Comparison of ENCODE assay signal across 8 cellular contexts in genomic region chr17:73546770-73547345, GRCh38.
A peak's percentile ranks its signal among the peaks of the same experiment; 100 is the strongest.
DNase-seq lines count a peak whose midpoint lies in the region; ATAC-seq and TF ChIP-seq lines count a peak whose summit lies in the region.

No MANE protein-coding gene starts in this region.

- no peaks in the 10 kb centered on the region for H3K27me3 Mint-ChIP-seq in activated naive CD8-positive, alpha-beta T cell treated with anti-CD3 and anti-CD28 coated beads, Interleukin-2, amount 50 U/mL, for 24 hours

- TF ChIP-seq CTCF in right atrium auricular region (IDR thresholded peaks at IDR 0.05) = no peak
- no peak for TF ChIP-seq CTCF in omental fat pad (IDR thresholded peaks at IDR 0.05)

- H3K4me1 Mint-ChIP-seq in activated naive CD8-positive, alpha-beta T cell treated with anti-CD3 and anti-CD28 coated beads, Interleukin-2, amount 50 U/mL, for 24 hours = peaks cover 15% of the 10 kb centered on the region

- no peak for ATAC-seq in left ventricle myocardium superior
- ATAC-seq in activated naive CD8-positive, alpha-beta T cell treated with anti-CD3 and anti-CD28 coated beads, Interleukin-2, amount 50 U/mL, for 24 hours = peak; percentile 51
- ATAC-seq in omental fat pad (ENCODE audit: low FRiP score) = peak; percentile 30
- ATAC-seq in HG03439 (IDR thresholded peaks at IDR 0.05; ENCODE audit: unreplicated experiment) = no peak
- ATAC-seq in HG02588 (IDR thresholded peaks at IDR 0.05; ENCODE audit: unreplicated experiment) = no peak
- no peak for ATAC-seq in GM21528 (IDR thresholded peaks at IDR 0.05; ENCODE audit: low FRiP score, unreplicated experiment)

- H3K27ac ChIP-seq in right atrium auricular region = no peak overlapping the region

- H3K27ac Mint-ChIP-seq in activated naive CD8-positive, alpha-beta T cell treated with anti-CD3 and anti-CD28 coated beads, Interleukin-2, amount 50 U/mL, for 24 hours = no peak overlapping the region

- DNase-seq in left ventricle myocardium superior = peak; percentile 47
- DNase-seq in right atrium auricular region (ENCODE audit: low spot score) = no peak
- peak; percentile 1 for DNase-seq in NCI-H526 treated with DMSO at 0.1 percent for 48 hours (lab: John Stamatoyannopoulos, UW)
- peak; percentile 14 for DNase-seq in activated naive CD8-positive, alpha-beta T cell treated with anti-CD3 and anti-CD28 coated beads, Interleukin-2, amount 50 U/mL, for 24 hours
- DNase-seq in omental fat pad (ENCODE audit: low spot score) = no peak

- no peaks in the 10 kb centered on the region for H3K9me3 Mint-ChIP-seq in activated naive CD8-positive, alpha-beta T cell treated with anti-CD3 and anti-CD28 coated beads, Interleukin-2, amount 50 U/mL, for 24 hours

- no peaks in the 10 kb centered on the region for H3K36me3 ChIP-seq in right atrium auricular region

- no peaks in the 10 kb centered on the region for H3K36me3 Mint-ChIP-seq in activated naive CD8-positive, alpha-beta T cell treated with anti-CD3 and anti-CD28 coated beads, Interleukin-2, amount 50 U/mL, for 24 hours (ENCODE audit: low read depth)

- peaks cover 0 to 8% of the 10 kb centered on the region in 2 donors for H3K4me1 ChIP-seq in right atrium auricular region

- no peak overlapping the region for H3K4me3 ChIP-seq in right atrium auricular region

- no peak overlapping the region for H3K4me3 Mint-ChIP-seq in activated naive CD8-positive, alpha-beta T cell treated with anti-CD3 and anti-CD28 coated beads, Interleukin-2, amount 50 U/mL, for 24 hours

- no peaks in the 10 kb centered on the region for H3K9me3 ChIP-seq in right atrium auricular region

- H3K27me3 ChIP-seq in right atrium auricular region = no peaks in the 10 kb centered on the region

- intact Hi-C loops in left ventricle myocardium superior (cut with micrococcal nuclease) = no loop called here

Comparison
In these comparisons a context has a peak if more than half of its experiments do, and no peak if none do; other contexts are left out.
1. DNase-seq: peak in left ventricle myocardium superior (single experiment), NCI-H526 treated with DMSO at 0.1 percent for 48 hours (single experiment) and activated naive CD8-positive, alpha-beta T cell treated with anti-CD3 and anti-CD28 coated beads, Interleukin-2, amount 50 U/mL, for 24 hours (single experiment); none in right atrium auricular region (single experiment) and omental fat pad (single experiment).
2. ATAC-seq: peak in activated naive CD8-positive, alpha-beta T cell treated with anti-CD3 and anti-CD28 coated beads, Interleukin-2, amount 50 U/mL, for 24 hours (single experiment) and omental fat pad (single experiment); none in left ventricle myocardium superior (single experiment), HG03439 (single experiment), HG02588 (single experiment) and GM21528 (single experiment).